Comparison of ENCODE assay signal across 19 cellular contexts in the genomic region with DNA sequence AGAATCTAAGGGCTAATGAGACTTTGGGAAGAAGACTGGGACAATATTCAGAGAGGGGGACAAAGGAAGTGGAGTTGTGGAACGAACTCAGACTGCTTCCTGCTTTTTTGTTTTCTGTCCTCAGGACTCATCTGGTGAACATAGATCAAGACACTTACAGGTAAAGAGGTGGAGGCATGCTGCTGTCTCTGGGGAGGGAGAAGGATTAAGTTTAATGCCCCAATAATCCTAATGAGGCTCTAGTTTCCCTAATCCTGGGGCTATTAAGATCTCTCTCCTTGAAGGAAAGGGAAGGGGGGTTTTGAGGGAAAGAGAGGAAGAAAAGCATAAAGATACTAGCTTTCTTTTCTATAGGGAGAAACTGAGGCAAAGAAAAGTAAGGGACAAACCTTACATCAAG. TPM values are rescaled to one million over a fixed set of nuclear protein-coding genes. Genes with fewer than 3 reads are reported as not detected.
"Had no signal": no experiment of that assay in that cellular context is flagged by ENCODE, and none has a peak within 500 bp of the region (broad histone marks: within the 10 kb centered on the region; RNA-seq: fewer than 3 reads in every experiment).

No MANE protein-coding gene starts in this region.

- H3K36me3 ChIP-seq: left ventricle myocardium inferior, tibial artery had no signal

- H3K27ac ChIP-seq: brain microvascular endothelial cell, coronary artery, foreskin keratinocyte, left ventricle myocardium inferior, tibial artery had no signal

- H3K9me3 Mint-ChIP-seq: activated naive CD8-positive, alpha-beta T cell treated with anti-CD3 and anti-CD28 coated beads, Interleukin-2, amount 10 ng/mL, durations not matched to agents 7 days and 5 days; activated T-cell treated with anti-CD3 and anti-CD28 coated beads, Interleukin-2, amount 50 U/mL, for 72 hours; central memory CD8-positive, alpha-beta T cell; memory B cell; naive thymus-derived CD8-positive, alpha-beta T cell; stimulated activated naive B cell treated with anti-CD40 and anti-IgM and Interleukin-4, amounts not matched to agents 10 μg/mL and 1 μg/mL and 100 μg/mL, for 72 hours; T-helper 1 cell treated with Interleukin-12 subunit alpha and Interleukin-12 subunit beta and Interleukin-4 antibody, amounts not matched to agents 30 μg/mL and 1 μg/mL, for 36 hours had no signal

- DNase-seq: activated CD4-positive, alpha-beta T cell treated with anti-CD3 and anti-CD28 coated beads, Interleukin-2, amount 50 U/mL, for 48 hours; activated gamma-delta T cell treated with Interleukin-2 at 50 U/mL for 16 hours; activated naive CD8-positive, alpha-beta T cell treated with anti-CD3 and anti-CD28 coated beads, Interleukin-2, amount 10 ng/mL, durations not matched to agents 7 days and 5 days; activated T-cell treated with anti-CD3 and anti-CD28 coated beads, Interleukin-2, amount 50 U/mL, for 72 hours; brain microvascular endothelial cell; effector CD4-positive, alpha-beta T cell; foreskin keratinocyte; left ventricle myocardium inferior; mucosa of descending colon; naive thymus-derived CD8-positive, alpha-beta T cell; nucleus accumbens; stimulated activated CD4-positive, alpha-beta T cell treated with anti-CD3 and anti-CD28 coated beads, Interleukin-2, amount 100 ng/mL, for 48 hours; stimulated activated naive B cell treated with anti-CD40 and anti-IgM and Interleukin-4, amounts not matched to agents 10 μg/mL and 1 μg/mL and 100 μg/mL, for 72 hours; tibial artery had no signal

- H3K27ac Mint-ChIP-seq: activated naive CD8-positive, alpha-beta T cell treated with anti-CD3 and anti-CD28 coated beads, Interleukin-2, amount 10 ng/mL, durations not matched to agents 7 days and 5 days; activated T-cell treated with anti-CD3 and anti-CD28 coated beads, Interleukin-2, amount 50 U/mL, for 72 hours; memory B cell; stimulated activated naive B cell treated with anti-CD40 and anti-IgM and Interleukin-4, amounts not matched to agents 10 μg/mL and 1 μg/mL and 100 μg/mL, for 72 hours; T-helper 1 cell treated with Interleukin-12 subunit alpha and Interleukin-12 subunit beta and Interleukin-4 antibody, amounts not matched to agents 30 μg/mL and 1 μg/mL, for 36 hours had no signal

- H3K4me1 ChIP-seq: foreskin keratinocyte had no signal

- H3K4me3 Mint-ChIP-seq: activated naive CD8-positive, alpha-beta T cell treated with anti-CD3 and anti-CD28 coated beads, Interleukin-2, amount 10 ng/mL, durations not matched to agents 7 days and 5 days; activated T-cell treated with anti-CD3 and anti-CD28 coated beads, Interleukin-2, amount 50 U/mL, for 72 hours; central memory CD8-positive, alpha-beta T cell; memory B cell; naive thymus-derived CD8-positive, alpha-beta T cell; stimulated activated naive B cell treated with anti-CD40 and anti-IgM and Interleukin-4, amounts not matched to agents 10 μg/mL and 1 μg/mL and 100 μg/mL, for 72 hours; T-helper 1 cell treated with Interleukin-12 subunit alpha and Interleukin-12 subunit beta and Interleukin-4 antibody, amounts not matched to agents 30 μg/mL and 1 μg/mL, for 36 hours had no signal

- H3K27me3 Mint-ChIP-seq: activated naive CD8-positive, alpha-beta T cell treated with anti-CD3 and anti-CD28 coated beads, Interleukin-2, amount 10 ng/mL, durations not matched to agents 7 days and 5 days; central memory CD8-positive, alpha-beta T cell; memory B cell; naive thymus-derived CD8-positive, alpha-beta T cell; stimulated activated naive B cell treated with anti-CD40 and anti-IgM and Interleukin-4, amounts not matched to agents 10 μg/mL and 1 μg/mL and 100 μg/mL, for 72 hours had no signal

- ATAC-seq: activated T-cell treated with anti-CD3 and anti-CD28 coated beads, Interleukin-2, amount 50 U/mL, for 72 hours; foreskin keratinocyte; mucosa of descending colon; naive thymus-derived CD8-positive, alpha-beta T cell; stimulated activated naive B cell treated with anti-CD40 and anti-IgM and Interleukin-4, amounts not matched to agents 10 μg/mL and 1 μg/mL and 100 μg/mL, for 72 hours had no signal

- H3K9me3 ChIP-seq: left ventricle myocardium inferior, mucosa of descending colon, tibial artery had no signal

- H3K27me3 ChIP-seq: brain microvascular endothelial cell, foreskin keratinocyte, tibial artery had no signal

- H3K4me3 ChIP-seq: coronary artery, left ventricle myocardium inferior, mucosa of descending colon, tibial artery had no signal

RNA-seq across cellular contexts. Expression of a gene that starts 18.0 kb away (rescaled TPM):
- total RNA-seq: left ventricle myocardium inferior, posterior vena cava had no signal
- polyA plus RNA-seq: naive thymus-derived CD8-positive, alpha-beta T cell had no signal

RNA-seq across cellular contexts. Expression of a gene that starts 21.2 kb away (rescaled TPM):
- total RNA-seq: foreskin keratinocyte had no signal
